29 cellular contexts compared by ENCODE assay signal in the genomic region with DNA sequence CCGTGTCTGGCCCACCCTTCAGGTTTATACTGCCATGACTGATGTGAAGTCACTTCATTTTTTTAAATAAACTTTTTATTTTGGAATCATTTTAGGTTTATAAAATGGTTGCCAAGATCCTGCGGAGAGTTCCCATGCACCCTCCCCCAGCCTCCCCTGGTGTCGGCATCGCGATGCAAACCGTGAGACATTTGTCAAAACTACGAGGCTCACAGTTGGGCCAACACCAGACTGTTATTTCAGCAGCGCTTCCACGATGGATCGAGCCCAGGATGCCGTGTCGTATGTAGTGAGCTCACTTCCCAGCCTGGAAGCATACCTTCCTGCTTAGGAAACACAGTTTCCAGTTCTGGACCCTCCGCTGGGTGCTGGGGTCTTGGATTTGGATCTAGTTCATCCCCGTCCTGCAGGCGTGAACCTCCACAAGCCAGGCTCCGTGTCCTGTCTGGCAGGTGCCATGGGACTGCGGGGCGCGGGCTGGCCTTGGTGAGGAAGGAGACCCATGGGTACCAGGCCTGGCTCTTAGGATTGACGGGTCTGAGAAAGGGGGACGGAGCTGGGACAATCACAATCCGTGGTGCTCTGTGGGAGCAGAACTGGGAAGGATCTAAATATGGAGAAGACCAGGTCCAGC. TPM values are rescaled to one million over a fixed set of nuclear protein-coding genes. Genes with fewer than 3 reads are reported as not detected.
"Had no signal": no experiment of that assay in that cellular context is flagged by ENCODE, and none has a peak within 500 bp of the region (broad histone marks: within the 10 kb centered on the region; RNA-seq: fewer than 3 reads in every experiment).

No MANE protein-coding gene starts in this region.

- H3K27ac ChIP-seq: body of pancreas, cardiac muscle cell, heart right ventricle, lower lobe of right lung, neutrophil, pancreas, stomach, suprapubic skin, tibial nerve, VCaP had no signal

- H3K4me3 ChIP-seq: body of pancreas, cardiac muscle cell, heart right ventricle, lower lobe of right lung, pancreas, sigmoid colon, smooth muscle cell, stomach, suprapubic skin, tibial nerve had no signal

- ATAC-seq: activated CD4-positive, CD25-positive, alpha-beta regulatory T cell treated with anti-CD3 and anti-CD28 coated beads, Interleukin-2, amount 50 U/mL, for 24 hours; activated CD8-positive, alpha-beta T cell treated with anti-CD3 and anti-CD28 coated beads for 36 hours; body of pancreas; heart right ventricle; lower lobe of right lung; pancreas; stimulated activated memory B cell treated with anti-CD40 and anti-IgM and Interleukin-4, amounts not matched to agents 10 μg/mL and 1 μg/mL and 100 μg/mL, for 72 hours had no signal

- DNase-seq: activated CD4-positive, alpha-beta T cell treated with anti-CD3 and anti-CD28 coated beads, Interleukin-2, amount 10 ng/mL, durations not matched to agents 7 days and 5 days; activated CD8-positive, alpha-beta T cell treated with anti-CD3 and anti-CD28 coated beads for 36 hours; activated gamma-delta T cell; anterior cingulate cortex; body of pancreas; effector CD4-positive, alpha-beta T cell; heart right ventricle; kidney; lower lobe of right lung; naive B cell; pancreas; sigmoid colon; stimulated activated CD4-positive, alpha-beta T cell treated with anti-CD3 and anti-CD28 coated beads, Interleukin-15, amount 100 ng/mL, for 24 hours; stomach had no signal

- H3K4me1 ChIP-seq: body of pancreas, heart right ventricle, lower lobe of right lung, pancreas, sigmoid colon, stomach, suprapubic skin, tibial nerve had no signal

- H3K4me2 ChIP-seq: smooth muscle cell had no signal

- H3K27me3 ChIP-seq: body of pancreas, cardiac muscle cell, heart right ventricle, neutrophil, pancreas had no signal

- H3K36me3 ChIP-seq: cardiac muscle cell, heart right ventricle, lower lobe of right lung, neutrophil, pancreas, sigmoid colon, stomach, suprapubic skin, tibial nerve had no signal

- H3K9me3 ChIP-seq: body of pancreas, heart right ventricle, lower lobe of right lung, neutrophil, pancreas, sigmoid colon, stomach, suprapubic skin, tibial nerve had no signal

RNA-seq across cellular contexts. Expression of gene SBK2, which starts 2.3 kb away (rescaled TPM):
- total RNA-seq: activated CD4-positive, alpha-beta T cell treated with anti-CD3 and anti-CD28 coated beads, Interleukin-2, amount 10 ng/mL, durations not matched to agents 7 days and 5 days; activated CD8-positive, alpha-beta T cell treated with anti-CD3 and anti-CD28 coated beads for 36 hours; activated T-helper 1 cell treated with anti-CD3 and anti-CD28 coated beads, Interleukin-12 subunit alpha, Interleukin-12 subunit beta, Interleukin-2, Interleukin-4 antibody, amounts not matched to agents 30 ng/mL and 10 ng/mL and 1 ng/mL, durations not matched to agents 14 hours and 24 hours and 36 hours; body of pancreas; chondrocyte; fibroblast of villous mesenchyme; kidney; lower lobe of right lung; mesenteric fat pad; mucosa of gallbladder; sigmoid colon; smooth muscle cell; stomach; suprapubic skin; T-helper 2 cell treated with Interferon-gamma antibody and Interleukin-4, amounts not matched to agents 100 ng/mL and 5 ng/mL, for 36 hours; tibial nerve; urinary bladder had no signal
- polyA plus RNA-seq: sigmoid colon, smooth muscle cell, stomach, urinary bladder had no signal

RNA-seq across cellular contexts. Expression of gene SBK3, which starts 6.1 kb away (rescaled TPM):
- total RNA-seq: activated CD4-positive, alpha-beta T cell treated with anti-CD3 and anti-CD28 coated beads, Interleukin-2, amount 10 ng/mL, durations not matched to agents 7 days and 5 days; activated CD8-positive, alpha-beta T cell treated with anti-CD3 and anti-CD28 coated beads for 36 hours; activated T-helper 1 cell treated with anti-CD3 and anti-CD28 coated beads, Interleukin-12 subunit alpha, Interleukin-12 subunit beta, Interleukin-2, Interleukin-4 antibody, amounts not matched to agents 30 ng/mL and 10 ng/mL and 1 ng/mL, durations not matched to agents 14 hours and 24 hours and 36 hours; body of pancreas; chondrocyte; smooth muscle cell; suprapubic skin; T-helper 2 cell treated with Interferon-gamma antibody and Interleukin-4, amounts not matched to agents 100 ng/mL and 5 ng/mL, for 36 hours; urinary bladder had no signal
- polyA plus RNA-seq: cardiac muscle cell, smooth muscle cell had no signal
